In genomic region chr18:62714671-62715438, GRCh38 we compare ENCODE assay signal across 1 cellular context.
TF ChIP-seq lines count a peak whose summit lies in the region.

No MANE protein-coding gene starts in this region.

TF ChIP-seq in HepG2, 621 proteins besides CTCF, POLR2A, EP300 and RAD21 (continued from another document and continues in another):
- TF ChIP-seq ZHX1 (CRISPR knock-in tag; IDR thresholded peaks at IDR 0.05; ENCODE audit: low read depth): no peak
- no peak for TF ChIP-seq ZFP41 (CRISPR knock-in tag; IDR thresholded peaks at IDR 0.05; ENCODE audit: borderline replicate concordance)
- no peak for TF ChIP-seq CSRNP2 (CRISPR knock-in tag; conservative IDR thresholded peaks at IDR 0.05; ENCODE audit: low read depth)
- TF ChIP-seq, protein P1, sequence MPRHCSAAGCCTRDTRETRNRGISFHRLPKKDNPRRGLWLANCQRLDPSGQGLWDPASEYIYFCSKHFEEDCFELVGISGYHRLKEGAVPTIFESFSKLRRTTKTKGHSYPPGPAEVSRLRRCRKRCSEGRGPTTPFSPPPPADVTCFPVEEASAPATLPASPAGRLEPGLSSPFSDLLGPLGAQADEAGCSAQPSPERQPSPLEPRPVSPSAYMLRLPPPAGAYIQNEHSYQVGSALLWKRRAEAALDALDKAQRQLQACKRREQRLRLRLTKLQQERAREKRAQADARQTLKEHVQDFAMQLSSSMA (CRISPR knock-in tag; IDR thresholded peaks at IDR 0.05): 0 out of 2 replicates have a peak, but pooled peaks have one; percentile 49
- TF ChIP-seq ZNF34 (CRISPR knock-in tag; IDR thresholded peaks at IDR 0.05; ENCODE audit: borderline replicate concordance): peak; percentile 68; the same call in 1 of the 2 replicates
- no peak for TF ChIP-seq ZNF775 (CRISPR knock-in tag; IDR thresholded peaks at IDR 0.05; ENCODE audit: borderline replicate concordance)
- no peak for TF ChIP-seq ZNF572 (CRISPR knock-in tag; IDR thresholded peaks at IDR 0.05)
- TF ChIP-seq ZFY (CRISPR knock-in tag; IDR thresholded peaks at IDR 0.05): no peak
- TF ChIP-seq ZNF740 (CRISPR knock-in tag; IDR thresholded peaks at IDR 0.05): no peak
- no peak for TF ChIP-seq JDP2 (CRISPR knock-in tag; IDR thresholded peaks at IDR 0.05; ENCODE audit: borderline replicate concordance)
- TF ChIP-seq ZFP1 (CRISPR knock-in tag; IDR thresholded peaks at IDR 0.05): no peak; the same call in 1 of the 2 replicates
- TF ChIP-seq FOXC1 (CRISPR knock-in tag; IDR thresholded peaks at IDR 0.05; ENCODE audit: borderline replicate concordance): 0 out of 2 replicates have a peak, but pooled peaks have one; percentile 50
- TF ChIP-seq, protein P2, sequence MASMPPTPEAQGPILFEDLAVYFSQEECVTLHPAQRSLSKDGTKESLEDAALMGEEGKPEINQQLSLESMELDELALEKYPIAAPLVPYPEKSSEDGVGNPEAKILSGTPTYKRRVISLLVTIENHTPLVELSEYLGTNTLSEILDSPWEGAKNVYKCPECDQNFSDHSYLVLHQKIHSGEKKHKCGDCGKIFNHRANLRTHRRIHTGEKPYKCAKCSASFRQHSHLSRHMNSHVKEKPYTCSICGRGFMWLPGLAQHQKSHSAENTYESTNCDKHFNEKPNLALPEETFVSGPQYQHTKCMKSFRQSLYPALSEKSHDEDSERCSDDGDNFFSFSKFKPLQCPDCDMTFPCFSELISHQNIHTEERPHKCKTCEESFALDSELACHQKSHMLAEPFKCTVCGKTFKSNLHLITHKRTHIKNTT (CRISPR knock-in tag; IDR thresholded peaks at IDR 0.05): 0 out of 2 replicates have a peak, but pooled peaks have one; percentile 47
- TF ChIP-seq, protein P3, sequence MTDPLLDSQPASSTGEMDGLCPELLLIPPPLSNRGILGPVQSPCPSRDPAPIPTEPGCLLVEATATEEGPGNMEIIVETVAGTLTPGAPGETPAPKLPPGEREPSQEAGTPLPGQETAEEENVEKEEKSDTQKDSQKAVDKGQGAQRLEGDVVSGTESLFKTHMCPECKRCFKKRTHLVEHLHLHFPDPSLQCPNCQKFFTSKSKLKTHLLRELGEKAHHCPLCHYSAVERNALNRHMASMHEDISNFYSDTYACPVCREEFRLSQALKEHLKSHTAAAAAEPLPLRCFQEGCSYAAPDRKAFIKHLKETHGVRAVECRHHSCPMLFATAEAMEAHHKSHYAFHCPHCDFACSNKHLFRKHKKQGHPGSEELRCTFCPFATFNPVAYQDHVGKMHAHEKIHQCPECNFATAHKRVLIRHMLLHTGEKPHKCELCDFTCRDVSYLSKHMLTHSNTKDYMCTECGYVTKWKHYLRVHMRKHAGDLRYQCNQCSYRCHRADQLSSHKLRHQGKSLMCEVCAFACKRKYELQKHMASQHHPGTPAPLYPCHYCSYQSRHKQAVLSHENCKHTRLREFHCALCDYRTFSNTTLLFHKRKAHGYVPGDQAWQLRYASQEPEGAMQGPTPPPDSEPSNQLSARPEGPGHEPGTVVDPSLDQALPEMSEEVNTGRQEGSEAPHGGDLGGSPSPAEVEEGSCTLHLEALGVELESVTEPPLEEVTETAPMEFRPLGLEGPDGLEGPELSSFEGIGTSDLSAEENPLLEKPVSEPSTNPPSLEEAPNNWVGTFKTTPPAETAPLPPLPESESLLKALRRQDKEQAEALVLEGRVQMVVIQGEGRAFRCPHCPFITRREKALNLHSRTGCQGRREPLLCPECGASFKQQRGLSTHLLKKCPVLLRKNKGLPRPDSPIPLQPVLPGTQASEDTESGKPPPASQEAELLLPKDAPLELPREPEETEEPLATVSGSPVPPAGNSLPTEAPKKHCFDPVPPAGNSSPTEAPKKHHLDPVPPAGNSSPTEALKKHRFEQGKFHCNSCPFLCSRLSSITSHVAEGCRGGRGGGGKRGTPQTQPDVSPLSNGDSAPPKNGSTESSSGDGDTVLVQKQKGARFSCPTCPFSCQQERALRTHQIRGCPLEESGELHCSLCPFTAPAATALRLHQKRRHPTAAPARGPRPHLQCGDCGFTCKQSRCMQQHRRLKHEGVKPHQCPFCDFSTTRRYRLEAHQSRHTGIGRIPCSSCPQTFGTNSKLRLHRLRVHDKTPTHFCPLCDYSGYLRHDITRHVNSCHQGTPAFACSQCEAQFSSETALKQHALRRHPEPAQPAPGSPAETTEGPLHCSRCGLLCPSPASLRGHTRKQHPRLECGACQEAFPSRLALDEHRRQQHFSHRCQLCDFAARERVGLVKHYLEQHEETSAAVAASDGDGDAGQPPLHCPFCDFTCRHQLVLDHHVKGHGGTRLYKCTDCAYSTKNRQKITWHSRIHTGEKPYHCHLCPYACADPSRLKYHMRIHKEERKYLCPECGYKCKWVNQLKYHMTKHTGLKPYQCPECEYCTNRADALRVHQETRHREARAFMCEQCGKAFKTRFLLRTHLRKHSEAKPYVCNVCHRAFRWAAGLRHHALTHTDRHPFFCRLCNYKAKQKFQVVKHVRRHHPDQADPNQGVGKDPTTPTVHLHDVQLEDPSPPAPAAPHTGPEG (CRISPR knock-in tag; IDR thresholded peaks at IDR 0.05): 0 out of 2 replicates have a peak, but pooled peaks have one; percentile 17
- TF ChIP-seq, protein P4, sequence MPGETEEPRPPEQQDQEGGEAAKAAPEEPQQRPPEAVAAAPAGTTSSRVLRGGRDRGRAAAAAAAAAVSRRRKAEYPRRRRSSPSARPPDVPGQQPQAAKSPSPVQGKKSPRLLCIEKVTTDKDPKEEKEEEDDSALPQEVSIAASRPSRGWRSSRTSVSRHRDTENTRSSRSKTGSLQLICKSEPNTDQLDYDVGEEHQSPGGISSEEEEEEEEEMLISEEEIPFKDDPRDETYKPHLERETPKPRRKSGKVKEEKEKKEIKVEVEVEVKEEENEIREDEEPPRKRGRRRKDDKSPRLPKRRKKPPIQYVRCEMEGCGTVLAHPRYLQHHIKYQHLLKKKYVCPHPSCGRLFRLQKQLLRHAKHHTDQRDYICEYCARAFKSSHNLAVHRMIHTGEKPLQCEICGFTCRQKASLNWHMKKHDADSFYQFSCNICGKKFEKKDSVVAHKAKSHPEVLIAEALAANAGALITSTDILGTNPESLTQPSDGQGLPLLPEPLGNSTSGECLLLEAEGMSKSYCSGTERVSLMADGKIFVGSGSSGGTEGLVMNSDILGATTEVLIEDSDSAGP (CRISPR knock-in tag; IDR thresholded peaks at IDR 0.05; ENCODE audit: borderline replicate concordance): peak; percentile 59; the same call in 1 of the 2 replicates
- peak; percentile 83 for TF ChIP-seq FOXK2 (IDR thresholded peaks at IDR 0.05)
- peak; percentile 45 for TF ChIP-seq SKI (IDR thresholded peaks at IDR 0.05; ENCODE audit: partially characterized antibody)
- 0 out of 2 replicates have a peak, but pooled peaks have one; percentile 54 for TF ChIP-seq ZBTB26 (CRISPR knock-in tag; IDR thresholded peaks at IDR 0.05; ENCODE audit: borderline replicate concordance)
- TF ChIP-seq ATF7 (IDR thresholded peaks at IDR 0.05): peak; percentile 55
- no peak for TF ChIP-seq ATF7 (CRISPR knock-in tag; IDR thresholded peaks at IDR 0.05)
- TF ChIP-seq THAP9 (CRISPR knock-in tag; IDR thresholded peaks at IDR 0.05; ENCODE audit: borderline replicate concordance): peak; percentile 63; the same call in 1 of the 2 replicates
- TF ChIP-seq HES4 (CRISPR knock-in tag; IDR thresholded peaks at IDR 0.05; ENCODE audit: borderline replicate concordance): no peak
- TF ChIP-seq ZNF317 (CRISPR knock-in tag; IDR thresholded peaks at IDR 0.05): peak; percentile 24; the same call in 1 of the 2 replicates
- TF ChIP-seq FOXA1 (IDR thresholded peaks at IDR 0.05): no peak
- peak; percentile 68 for TF ChIP-seq FOXA1 (CRISPR knock-in tag; IDR thresholded peaks at IDR 0.05)
- peak; percentile 20; the same call in 1 of the 2 replicates for TF ChIP-seq ELF3 (CRISPR knock-in tag; IDR thresholded peaks at IDR 0.05)
- peak; percentile 43; the same call in 1 of the 2 replicates for TF ChIP-seq HDAC2 (CRISPR knock-in tag; IDR thresholded peaks at IDR 0.05)
- no peak for TF ChIP-seq NONO (IDR thresholded peaks at IDR 0.05)
- TF ChIP-seq NONO (CRISPR knock-in tag; conservative IDR thresholded peaks at IDR 0.05): peak; percentile 33; the same call in 1 of the 2 replicates
- TF ChIP-seq TBL1XR1 (IDR thresholded peaks at IDR 0.05; ENCODE audit: borderline replicate concordance, low read length, partially characterized antibody): peak; percentile 77
- TF ChIP-seq POGZ (CRISPR knock-in tag; IDR thresholded peaks at IDR 0.05): peak; percentile 49; the same call in 1 of the 2 replicates
- TF ChIP-seq, protein P5, sequence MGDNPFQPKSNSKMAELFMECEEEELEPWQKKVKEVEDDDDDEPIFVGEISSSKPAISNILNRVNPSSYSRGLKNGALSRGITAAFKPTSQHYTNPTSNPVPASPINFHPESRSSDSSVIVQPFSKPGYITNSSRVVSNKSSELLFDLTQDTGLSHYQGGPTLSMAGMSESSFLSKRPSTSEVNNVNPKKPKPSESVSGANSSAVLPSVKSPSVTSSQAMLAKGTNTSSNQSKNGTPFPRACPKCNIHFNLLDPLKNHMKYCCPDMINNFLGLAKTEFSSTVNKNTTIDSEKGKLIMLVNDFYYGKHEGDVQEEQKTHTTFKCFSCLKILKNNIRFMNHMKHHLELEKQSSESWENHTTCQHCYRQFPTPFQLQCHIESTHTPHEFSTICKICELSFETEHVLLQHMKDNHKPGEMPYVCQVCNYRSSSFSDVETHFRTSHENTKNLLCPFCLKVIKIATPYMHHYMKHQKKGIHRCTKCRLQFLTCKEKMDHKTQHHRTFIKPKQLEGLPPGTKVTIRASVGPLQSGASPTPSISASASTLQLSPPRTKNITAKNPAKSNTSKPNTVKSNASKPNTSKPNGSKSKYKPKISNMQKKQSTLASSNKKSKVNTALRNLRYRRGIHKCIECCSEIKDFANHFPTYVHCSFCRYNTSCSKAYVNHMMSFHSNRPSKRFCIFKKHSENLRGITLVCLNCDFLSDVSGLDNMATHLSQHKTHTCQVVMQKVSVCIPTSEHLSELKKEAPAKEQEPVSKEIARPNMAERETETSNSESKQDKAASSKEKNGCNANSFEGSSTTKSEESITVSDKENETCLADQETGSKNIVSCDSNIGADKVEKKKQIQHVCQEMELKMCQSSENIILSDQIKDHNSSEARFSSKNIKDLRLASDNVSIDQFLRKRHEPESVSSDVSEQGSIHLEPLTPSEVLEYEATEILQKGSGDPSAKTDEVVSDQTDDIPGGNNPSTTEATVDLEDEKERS (CRISPR knock-in tag; IDR thresholded peaks at IDR 0.05): 0 out of 2 replicates have a peak, but pooled peaks have one; percentile 44
